Comparison of ENCODE assay signal across 21 cellular contexts in genomic region chr1:13239633-13240032, GRCh38. TPM values are rescaled to one million over a fixed set of nuclear protein-coding genes. Genes with fewer than 3 reads are reported as not detected.
"Had no signal": no experiment of that assay in that cellular context is flagged by ENCODE, and none has a peak within 500 bp of the region (broad histone marks: within the 10 kb centered on the region; RNA-seq: fewer than 3 reads in every experiment).

No MANE protein-coding gene starts in this region.

RNA-seq across cellular contexts. Expression of gene PRAMEF18, which starts 13.7 kb away (rescaled TPM):
- total RNA-seq: activated naive CD4-positive, alpha-beta T cell treated with anti-CD3 and anti-CD28 coated beads for 36 hours; activated naive CD4-positive, alpha-beta T cell treated with anti-CD3 and anti-CD28 coated beads, Interleukin-2, amount 50 U/mL, for 72 hours; activated naive CD8-positive, alpha-beta T cell treated with anti-CD3 and anti-CD28 coated beads for 36 hours; activated naive CD8-positive, alpha-beta T cell treated with anti-CD3 and anti-CD28 coated beads, Interleukin-2, amount 10 ng/mL, durations not matched to agents 7 days and 5 days; activated T-cell treated with anti-CD3 and anti-CD28 coated beads, Interleukin-2, amount 50 U/mL, for 4 hours; activated T-cell treated with anti-CD3 and anti-CD28 coated beads, Interleukin-2, amount 50 U/mL, for 72 hours; activated T-helper 1 cell treated with anti-CD3 and anti-CD28 coated beads, Interleukin-12 subunit alpha, Interleukin-12 subunit beta, Interleukin-2, Interleukin-4 antibody, amounts not matched to agents 30 ng/mL and 10 ng/mL and 1 ng/mL, durations not matched to agents 14 hours and 24 hours and 36 hours; activated T-helper 17 cell treated with anti-CD3 and anti-CD28 coated beads, Interleukin-2, amount 50 U/mL, for 72 hours; activated T-helper 2 cell treated with anti-CD3 and anti-CD28 coated beads, Interferon-gamma antibody, Interleukin-2, Interleukin-4, amounts not matched to agents 10 μg/mL and 5 μg/mL and 100 μg/mL, durations not matched to agents 14 hours and 24 hours and 36 hours; adrenal gland; aorta; ascending aorta; astrocyte; body of pancreas; breast epithelium; bronchial epithelial cell; cardiac muscle cell; cardiac septum; cerebellum; chondrocyte had no signal
- polyA plus RNA-seq: adipose tissue, adrenal gland, aorta, cardiac muscle cell had no signal

RNA-seq across cellular contexts. Expression of gene PRAMEF5, which starts 14.4 kb away (rescaled TPM):
- total RNA-seq: activated naive CD4-positive, alpha-beta T cell treated with anti-CD3 and anti-CD28 coated beads for 36 hours; activated naive CD4-positive, alpha-beta T cell treated with anti-CD3 and anti-CD28 coated beads, Interleukin-2, amount 50 U/mL, for 72 hours; activated naive CD8-positive, alpha-beta T cell treated with anti-CD3 and anti-CD28 coated beads for 36 hours; activated naive CD8-positive, alpha-beta T cell treated with anti-CD3 and anti-CD28 coated beads, Interleukin-2, amount 10 ng/mL, durations not matched to agents 7 days and 5 days; activated T-cell treated with anti-CD3 and anti-CD28 coated beads, Interleukin-2, amount 50 U/mL, for 4 hours; activated T-cell treated with anti-CD3 and anti-CD28 coated beads, Interleukin-2, amount 50 U/mL, for 72 hours; activated T-helper 1 cell treated with anti-CD3 and anti-CD28 coated beads, Interleukin-12 subunit alpha, Interleukin-12 subunit beta, Interleukin-2, Interleukin-4 antibody, amounts not matched to agents 30 ng/mL and 10 ng/mL and 1 ng/mL, durations not matched to agents 14 hours and 24 hours and 36 hours; activated T-helper 17 cell treated with anti-CD3 and anti-CD28 coated beads, Interleukin-2, amount 50 U/mL, for 72 hours; activated T-helper 2 cell treated with anti-CD3 and anti-CD28 coated beads, Interferon-gamma antibody, Interleukin-2, Interleukin-4, amounts not matched to agents 10 μg/mL and 5 μg/mL and 100 μg/mL, durations not matched to agents 14 hours and 24 hours and 36 hours; adrenal gland; aorta; ascending aorta; astrocyte; body of pancreas; breast epithelium; bronchial epithelial cell; cardiac muscle cell; cardiac septum; cerebellum; chondrocyte had no signal
- polyA plus RNA-seq: adipose tissue, adrenal gland, aorta, cardiac muscle cell had no signal

RNA-seq across cellular contexts. Expression of gene PRAMEF13, which starts 38.4 kb away (rescaled TPM):
- total RNA-seq: activated naive CD4-positive, alpha-beta T cell treated with anti-CD3 and anti-CD28 coated beads for 36 hours; activated naive CD4-positive, alpha-beta T cell treated with anti-CD3 and anti-CD28 coated beads, Interleukin-2, amount 50 U/mL, for 72 hours; activated naive CD8-positive, alpha-beta T cell treated with anti-CD3 and anti-CD28 coated beads for 36 hours; activated naive CD8-positive, alpha-beta T cell treated with anti-CD3 and anti-CD28 coated beads, Interleukin-2, amount 10 ng/mL, durations not matched to agents 7 days and 5 days; activated T-cell treated with anti-CD3 and anti-CD28 coated beads, Interleukin-2, amount 50 U/mL, for 4 hours; activated T-cell treated with anti-CD3 and anti-CD28 coated beads, Interleukin-2, amount 50 U/mL, for 72 hours; activated T-helper 1 cell treated with anti-CD3 and anti-CD28 coated beads, Interleukin-12 subunit alpha, Interleukin-12 subunit beta, Interleukin-2, Interleukin-4 antibody, amounts not matched to agents 30 ng/mL and 10 ng/mL and 1 ng/mL, durations not matched to agents 14 hours and 24 hours and 36 hours; activated T-helper 17 cell treated with anti-CD3 and anti-CD28 coated beads, Interleukin-2, amount 50 U/mL, for 72 hours; activated T-helper 2 cell treated with anti-CD3 and anti-CD28 coated beads, Interferon-gamma antibody, Interleukin-2, Interleukin-4, amounts not matched to agents 10 μg/mL and 5 μg/mL and 100 μg/mL, durations not matched to agents 14 hours and 24 hours and 36 hours; adrenal gland; aorta; ascending aorta; astrocyte; body of pancreas; breast epithelium; bronchial epithelial cell; cardiac muscle cell; cardiac septum; cerebellum; chondrocyte had no signal
- polyA plus RNA-seq: adipose tissue, adrenal gland, aorta, cardiac muscle cell had no signal

RNA-seq across cellular contexts. Expression of gene PRAMEF8, which starts 45.3 kb away (rescaled TPM):
- total RNA-seq: activated naive CD4-positive, alpha-beta T cell treated with anti-CD3 and anti-CD28 coated beads for 36 hours; activated naive CD4-positive, alpha-beta T cell treated with anti-CD3 and anti-CD28 coated beads, Interleukin-2, amount 50 U/mL, for 72 hours; activated naive CD8-positive, alpha-beta T cell treated with anti-CD3 and anti-CD28 coated beads for 36 hours; activated naive CD8-positive, alpha-beta T cell treated with anti-CD3 and anti-CD28 coated beads, Interleukin-2, amount 10 ng/mL, durations not matched to agents 7 days and 5 days; activated T-cell treated with anti-CD3 and anti-CD28 coated beads, Interleukin-2, amount 50 U/mL, for 4 hours; activated T-cell treated with anti-CD3 and anti-CD28 coated beads, Interleukin-2, amount 50 U/mL, for 72 hours; activated T-helper 1 cell treated with anti-CD3 and anti-CD28 coated beads, Interleukin-12 subunit alpha, Interleukin-12 subunit beta, Interleukin-2, Interleukin-4 antibody, amounts not matched to agents 30 ng/mL and 10 ng/mL and 1 ng/mL, durations not matched to agents 14 hours and 24 hours and 36 hours; activated T-helper 17 cell treated with anti-CD3 and anti-CD28 coated beads, Interleukin-2, amount 50 U/mL, for 72 hours; activated T-helper 2 cell treated with anti-CD3 and anti-CD28 coated beads, Interferon-gamma antibody, Interleukin-2, Interleukin-4, amounts not matched to agents 10 μg/mL and 5 μg/mL and 100 μg/mL, durations not matched to agents 14 hours and 24 hours and 36 hours; adrenal gland; aorta; ascending aorta; body of pancreas; breast epithelium; bronchial epithelial cell; cardiac muscle cell; cardiac septum; cerebellum; chondrocyte had no signal
- polyA plus RNA-seq: adipose tissue, adrenal gland, aorta, cardiac muscle cell had no signal
